ENCODE assay signal across 1 cellular context in genomic region chr10:122120008-122120744, GRCh38.
TF ChIP-seq lines count a peak whose summit lies in the region.

No MANE protein-coding gene starts in this region.

TF ChIP-seq in GM12891, 5 proteins besides CTCF, POLR2A, EP300 and RAD21 (continued from another document):
- TF ChIP-seq SPI1 (IDR thresholded peaks at IDR 0.05; ENCODE audit: low read depth, low read length) (no peak), TAF1 (IDR thresholded peaks at IDR 0.05; ENCODE audit: low read depth, low read length) (no peak), POLR2AphosphoS5 (IDR thresholded peaks at IDR 0.05; ENCODE audit: low read depth, low read length) (no peak), POU2F2 (IDR thresholded peaks at IDR 0.05; ENCODE audit: low read depth, low read length) (no peak)
TF ChIP-seq in GM12891: peak in this region for 0.
